1 cellular context compared by ENCODE assay signal in genomic region chr3:61875073-61875472, GRCh38.
TF ChIP-seq lines count a peak whose summit lies in the region.

No MANE protein-coding gene starts in this region.

TF ChIP-seq in IMR-90, 13 proteins besides CTCF, POLR2A, EP300 and RAD21 (continued from another document):
- TF ChIP-seq CEBPB (IDR thresholded peaks at IDR 0.05; ENCODE audit: low read depth, low read length) (no peak), RCOR1 (IDR thresholded peaks at IDR 0.05; ENCODE audit: insufficient replicate concordance, low read length) (no peak), MAFK (IDR thresholded peaks at IDR 0.05; ENCODE audit: low read depth, low read length) (no peak), NFE2L2 (IDR thresholded peaks at IDR 0.05; ENCODE audit: low read depth, low read length) (no peak), BHLHE40 (IDR thresholded peaks at IDR 0.05; ENCODE audit: low read depth, low read length) (no peak), USF2 (IDR thresholded peaks at IDR 0.05; ENCODE audit: low read depth, low read length) (no peak), MAZ (IDR thresholded peaks at IDR 0.05; ENCODE audit: borderline replicate concordance, low read depth, low read length) (no peak), CHD1 (IDR thresholded peaks at IDR 0.05; ENCODE audit: low read depth, low read length) (no peak), FOS (IDR thresholded peaks at IDR 0.05; ENCODE audit: low read depth, low read length) (no peak), SMC3 (IDR thresholded peaks at IDR 0.05; ENCODE audit: low read depth, low read length) (no peak)
- TF ChIP-seq, protein P1, sequence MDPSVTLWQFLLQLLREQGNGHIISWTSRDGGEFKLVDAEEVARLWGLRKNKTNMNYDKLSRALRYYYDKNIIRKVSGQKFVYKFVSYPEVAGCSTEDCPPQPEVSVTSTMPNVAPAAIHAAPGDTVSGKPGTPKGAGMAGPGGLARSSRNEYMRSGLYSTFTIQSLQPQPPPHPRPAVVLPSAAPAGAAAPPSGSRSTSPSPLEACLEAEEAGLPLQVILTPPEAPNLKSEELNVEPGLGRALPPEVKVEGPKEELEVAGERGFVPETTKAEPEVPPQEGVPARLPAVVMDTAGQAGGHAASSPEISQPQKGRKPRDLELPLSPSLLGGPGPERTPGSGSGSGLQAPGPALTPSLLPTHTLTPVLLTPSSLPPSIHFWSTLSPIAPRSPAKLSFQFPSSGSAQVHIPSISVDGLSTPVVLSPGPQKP (IDR thresholded peaks at IDR 0.05; ENCODE audit: borderline replicate concordance, low read depth, low read length), result no peak
TF ChIP-seq in IMR-90: peak in this region for 0.
